ENCODE assay signal across 25 cellular contexts in the genomic region with DNA sequence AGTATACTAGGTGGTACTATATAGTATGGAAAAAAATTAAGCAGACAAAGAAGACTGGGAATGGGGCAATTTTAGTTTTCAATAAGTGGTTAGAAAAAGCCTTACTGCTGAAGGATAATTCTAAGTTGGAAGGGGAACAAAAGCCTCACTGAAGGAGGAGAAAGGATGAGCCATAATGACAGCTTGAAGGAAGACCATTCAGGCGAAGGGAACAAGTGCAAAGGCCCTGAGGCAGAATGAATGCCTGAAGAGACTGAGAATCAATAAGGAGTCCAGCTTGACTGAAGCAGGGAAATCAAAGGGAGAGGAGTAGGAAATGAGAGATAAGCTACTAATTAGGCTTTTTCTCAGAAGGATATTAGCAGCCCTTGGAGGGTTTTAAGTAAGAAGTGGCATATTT. TPM values are rescaled to one million over a fixed set of nuclear protein-coding genes. Genes with fewer than 3 reads are reported as not detected.
DNase-seq lines count a peak whose midpoint lies in the region; ATAC-seq and TF ChIP-seq lines count a peak whose summit lies in the region.
"Had no signal": no experiment of that assay in that cellular context is flagged by ENCODE, and none has a peak within 500 bp of the region (broad histone marks: within the 10 kb centered on the region; RNA-seq: fewer than 3 reads in every experiment).

No MANE protein-coding gene starts in this region.

- H3K36me3 Mint-ChIP-seq in mesothelial cell of epicardium = no peaks in the 10 kb centered on the region

- H3K27ac ChIP-seq in right atrium auricular region (peak overlapping the region; percentile 70 to 79), colonic mucosa (peak overlapping the region; percentile 50)
- H3K27ac ChIP-seq: BLaER1, neutrophil had no signal

- H3K27ac Mint-ChIP-seq in mesothelial cell of epicardium = peak overlapping the region; percentile 3
- peak overlapping the region in 1 of 2 donors; percentile 70 for H3K27ac Mint-ChIP-seq in stimulated activated naive CD8-positive, alpha-beta T cell treated with anti-CD3 and anti-CD28 coated beads, Interleukin-15, amount 100 ng/mL, for 72 hours

- H3K4me3 ChIP-seq in right atrium auricular region (no peak overlapping the region), colonic mucosa (no peak overlapping the region)
- H3K4me3 ChIP-seq: BLaER1, dorsolateral prefrontal cortex, HAP-1, Peyer's patch, sigmoid colon had no signal

- no peaks in the 10 kb centered on the region for H3K27me3 Mint-ChIP-seq in mesothelial cell of epicardium (ENCODE audit: low read depth)
- no peaks in the 10 kb centered on the region for H3K27me3 Mint-ChIP-seq in stimulated activated naive CD8-positive, alpha-beta T cell treated with anti-CD3 and anti-CD28 coated beads, Interleukin-15, amount 100 ng/mL, for 72 hours
- H3K27me3 Mint-ChIP-seq: activated CD4-positive, alpha-beta memory T cell treated with anti-CD3 and anti-CD28 coated beads, Interleukin-2, amount 10 ng/mL, durations not matched to agents 7 days and 5 days; memory B cell had no signal

- H3K4me1 Mint-ChIP-seq in mesothelial cell of epicardium = peaks cover 35% of the 10 kb centered on the region
- peaks cover 28% of the 10 kb centered on the region for H3K4me1 Mint-ChIP-seq in stimulated activated naive CD8-positive, alpha-beta T cell treated with anti-CD3 and anti-CD28 coated beads, Interleukin-15, amount 100 ng/mL, for 72 hours

- H3K36me3 ChIP-seq in right atrium auricular region = no peaks in the 10 kb centered on the region
- no peaks in the 10 kb centered on the region for H3K36me3 ChIP-seq in colonic mucosa
- H3K36me3 ChIP-seq: BLaER1, HAP-1, neutrophil, Peyer's patch, sigmoid colon had no signal

- intact Hi-C loops in cardiac septum (cut with DNase I) (no loop called here), colonic mucosa (cut with DNase I) (no loop called here)

- H3K9me3 ChIP-seq in right atrium auricular region = no peaks in the 10 kb centered on the region
- no peaks in the 10 kb centered on the region for H3K9me3 ChIP-seq in colonic mucosa
- H3K9me3 ChIP-seq: HAP-1, neutrophil, Peyer's patch, sigmoid colon had no signal

- TF ChIP-seq CTCF in right atrium auricular region (IDR thresholded peaks at IDR 0.05) (no peak), colonic mucosa (IDR thresholded peaks at IDR 0.05) (no peak), mesothelial cell of epicardium (IDR thresholded peaks at IDR 0.05; ENCODE audit: unreplicated experiment) (no peak)

- ATAC-seq in HG03025 (IDR thresholded peaks at IDR 0.05; ENCODE audit: low FRiP score, unreplicated experiment) = no peak
- ATAC-seq in stimulated activated naive CD8-positive, alpha-beta T cell treated with anti-CD3 and anti-CD28 coated beads, Interleukin-15, amount 100 ng/mL, for 72 hours = no peak
- ATAC-seq: stimulated activated naive CD8-positive, alpha-beta T cell treated with anti-CD3 and anti-CD28 coated beads, Interleukin-15, Interleukin-2, amounts not matched to agents 100 U/mL and 50 U/mL, for 24 hours had no signal

- H3K4me3 Mint-ChIP-seq in mesothelial cell of epicardium = no peak overlapping the region
- H3K4me3 Mint-ChIP-seq in stimulated activated naive CD8-positive, alpha-beta T cell treated with anti-CD3 and anti-CD28 coated beads, Interleukin-15, amount 100 ng/mL, for 72 hours = no peak overlapping the region
- H3K4me3 Mint-ChIP-seq: activated CD4-positive, alpha-beta memory T cell treated with anti-CD3 and anti-CD28 coated beads, Interleukin-2, amount 10 ng/mL, durations not matched to agents 7 days and 5 days; memory B cell had no signal

- peaks cover 0 to 53% of the 10 kb centered on the region in 2 donors for H3K4me1 ChIP-seq in right atrium auricular region
- peaks cover 9% of the 10 kb centered on the region for H3K4me1 ChIP-seq in colonic mucosa

- H3K27me3 ChIP-seq in right atrium auricular region (no peaks in the 10 kb centered on the region), colonic mucosa (no peaks in the 10 kb centered on the region)
- H3K27me3 ChIP-seq: BLaER1, dorsolateral prefrontal cortex, Peyer's patch, sigmoid colon had no signal

- no peak overlapping the region for H3K9ac ChIP-seq in colonic mucosa (ENCODE audit: low read depth in 2 of 2, low read length in 2 of 2)
- H3K9ac ChIP-seq: BLaER1 had no signal

- no peak for DNase-seq in right atrium auricular region (ENCODE audit: low spot score)
- no peak for DNase-seq in cardiac septum (ENCODE audit: low spot score)
- DNase-seq in colonic mucosa = no peak
- no peak for DNase-seq in mesothelial cell of epicardium (ENCODE audit: low spot score in 2 of 2, unreplicated experiment in 2 of 2)
- no peak for DNase-seq in SK-N-DZ (ENCODE audit: low spot score)
- no peak for DNase-seq in stimulated activated naive CD8-positive, alpha-beta T cell treated with anti-CD3 and anti-CD28 coated beads, Interleukin-15, amount 100 ng/mL, for 72 hours
- DNase-seq: activated CD4-positive, alpha-beta memory T cell treated with anti-CD3 and anti-CD28 coated beads, Interleukin-2, amount 10 ng/mL, durations not matched to agents 7 days and 5 days; activated CD4-positive, CD25-positive, alpha-beta regulatory T cell treated with anti-CD3 and anti-CD28 coated beads, Interleukin-2, amount 50 U/mL, for 72 hours; activated effector memory CD4-positive, alpha-beta T cell treated with anti-CD3 and anti-CD28 coated beads, Interleukin-2, amount 50 U/mL, for 16 hours; cerebellar nuclear complex; dorsolateral prefrontal cortex; IMR-90; kidney; NCI-H1092 treated with DMSO at 0.1 percent for 48 hours; NCI-H187; NCI-H526; Peyer's patch; sigmoid colon; stimulated activated naive CD8-positive, alpha-beta T cell treated with anti-CD3 and anti-CD28 coated beads, Interleukin-15, Interleukin-2, amounts not matched to agents 100 U/mL and 50 U/mL, for 24 hours; T-helper 1 cell had no signal

- peaks cover 4% of the 10 kb centered on the region for H3K9me3 Mint-ChIP-seq in mesothelial cell of epicardium
- no peaks in the 10 kb centered on the region for H3K9me3 Mint-ChIP-seq in stimulated activated naive CD8-positive, alpha-beta T cell treated with anti-CD3 and anti-CD28 coated beads, Interleukin-15, amount 100 ng/mL, for 72 hours
- H3K9me3 Mint-ChIP-seq: activated CD4-positive, alpha-beta memory T cell treated with anti-CD3 and anti-CD28 coated beads, Interleukin-2, amount 10 ng/mL, durations not matched to agents 7 days and 5 days had no signal

RNA-seq across cellular contexts. Expression of a gene that starts 28.5 kb away (rescaled TPM):
- 10 to 100 TPM; 45.7 to 47.8 TPM for total RNA-seq in right atrium auricular region
- 67.8 TPM for total RNA-seq in cardiac septum
- 10 to 100 TPM; 41.1 to 48.3 TPM for total RNA-seq in colonic mucosa
- 44.5 to 53.0 TPM (median 49.1 TPM) in 3 replicates for total RNA-seq in mesothelial cell of epicardium
- polyA plus RNA-seq in SK-N-DZ (2014; cell fraction: cytosol; rRNA removed) = 2.1 and 8.1 TPM in 2 replicates
- 5.5 and 10.0 TPM in 2 replicates for polyA plus RNA-seq in SK-N-DZ (2014; cell fraction: nucleus; rRNA removed)
